Comparison of ENCODE assay signal across 8 cellular contexts in genomic region chr15:76931397-76932089, GRCh38. TPM values are rescaled to one million over a fixed set of nuclear protein-coding genes. Genes with fewer than 3 reads are reported as not detected.
A peak's percentile ranks its signal among the peaks of the same experiment; 100 is the strongest.
DNase-seq lines count a peak whose midpoint lies in the region; ATAC-seq and TF ChIP-seq lines count a peak whose summit lies in the region.

RCN2 (plus strand) TSS chr15:76931749; CDS start chr15:76931842, 93 bp downstream.

- POLR2A ChIA-PET in T-cell (lab: Charles Lee), result interaction anchor here in 1 of 2 donors (0.6 to 1.7 kb wide), 3 partner anchors 27 to 556 kb away, joined by 3 to 5 read pairs (median 4); no protein-coding TSS in a partner anchor

- TF ChIP-seq CTCF in GM13977 (IDR thresholded peaks at IDR 0.05; ENCODE audit: extremely low read depth, insufficient read depth, missing control alignments), result no peak
- TF ChIP-seq CTCF in tibial nerve (IDR thresholded peaks at IDR 0.05), result peak in 2 of 5 experiments; percentile 36 to 55

- intact Hi-C loops in cardiac septum (cut with DNase I), result loop anchor here (1.0 kb wide), 1 partner anchor 26 kb away; the partner anchor contains the start of gene SCAPER

- peak within 1 kb of the TSS; percentile 73 for H3K23ac ChIP-seq in trophoblast cell (ENCODE audit: low read length)

- peaks cover 6 to 10% of the 10 kb centered on the region in 2 experiments for H3K36me3 ChIP-seq in trophoblast cell (ENCODE audit: control insufficient read depth in 1 of 2, insufficient read depth in 2 of 2, low read length in 2 of 2)
- H3K36me3 ChIP-seq in tibial nerve, result peaks cover 0 to 21% (median 0%) of the 10 kb centered on the region in 3 donors

- no peak within 1 kb of the TSS for H2BK12ac ChIP-seq in trophoblast cell (ENCODE audit: low read length)

- no peaks in the 10 kb centered on the region for H3K27me3 Mint-ChIP-seq in T-cell

- ATAC-seq in HG02870 (IDR thresholded peaks at IDR 0.05; ENCODE audit: unreplicated experiment) (peak; percentile 95), T-cell (replicated peaks in 1 of 4) (peak; percentile 98 to 99 (median 98))

- H4K12ac ChIP-seq in trophoblast cell (ENCODE audit: low read depth, low read length), result peak within 1 kb of the TSS; percentile 95

- peaks cover 5% of the 10 kb centered on the region for H3K79me1 ChIP-seq in trophoblast cell (ENCODE audit: low read length)

- no peak within 1 kb of the TSS for H2AK5ac ChIP-seq in trophoblast cell (ENCODE audit: low read length)

- peak within 1 kb of the TSS; percentile 88 for H4K8ac ChIP-seq in trophoblast cell (ENCODE audit: low read depth, low read length)

- WGBS in adipose tissue, 3 donors, result 0 to 1% (median 1%) methylated on average over 73 to 90 of the region's 90 CpGs
- no CpG with 5 or more reads among the region's 90 CpGs for WGBS in trophoblast cell (ENCODE audit: extremely low coverage, insufficient coverage, insufficient read length)
- 1 to 2% methylated on average over 19 to 45 of the region's 90 CpGs for WGBS in tibial nerve, 2 donors

- H3K9me3 ChIP-seq in trophoblast cell (ENCODE audit: insufficient read depth, low read depth, low read length), result no peaks in the 10 kb centered on the region
- no peaks in the 10 kb centered on the region for H3K9me3 ChIP-seq in tibial nerve

- peak within 1 kb of the TSS; percentile 98 for H3K4me2 ChIP-seq in trophoblast cell (ENCODE audit: low read length)

- peak within 1 kb of the TSS; percentile 61 for H2AFZ ChIP-seq in trophoblast cell (ENCODE audit: insufficient read depth, low read length, poor library complexity)

- peak within 1 kb of the TSS; percentile 41 for H4K91ac ChIP-seq in trophoblast cell (ENCODE audit: low read depth, low read length)

- peaks cover 6% of the 10 kb centered on the region for H3K79me2 ChIP-seq in trophoblast cell (ENCODE audit: control insufficient read depth, insufficient read depth, low read length, poor library complexity)

- no peak within 1 kb of the TSS for H3K27ac ChIP-seq in adipose tissue (ENCODE audit: low read depth, low read length)
- H3K27ac ChIP-seq in trophoblast cell (ENCODE audit: low read depth, low read length), result peak within 1 kb of the TSS; percentile 39
- peak within 1 kb of the TSS; percentile 51 to 95 (median 92) for H3K27ac ChIP-seq in tibial nerve

- H3K4ac ChIP-seq in trophoblast cell (ENCODE audit: low read depth, low read length), result peak within 1 kb of the TSS; percentile 24

- no peak within 1 kb of the TSS for H2BK120ac ChIP-seq in trophoblast cell (ENCODE audit: insufficient read depth, low read length, poor library complexity)

- in situ Hi-C loops in GM13977 (cut with MboI; ENCODE audit: low pct_unique_long_range_greater_than_20kb, low sequenced_read_pairs, unreplicated experiment), result no loop called here

- H3K4me1 ChIP-seq in trophoblast cell (ENCODE audit: control insufficient read depth in 1 of 2, insufficient read depth in 2 of 2, low read length in 2 of 2) (no peaks in the 10 kb centered on the region), tibial nerve (peaks cover 0 to 42% (median 10%) of the 10 kb centered on the region in 4 donors)

- H3K18ac ChIP-seq in trophoblast cell (ENCODE audit: low read length), result peak within 1 kb of the TSS; percentile 41

- peak within 1 kb of the TSS; percentile 98 for H3K9ac ChIP-seq in trophoblast cell (ENCODE audit: low read length)

- TF ChIP-seq POLR2A in tibial nerve (IDR thresholded peaks at IDR 0.05), result peak; percentile 81 to 95

- peaks cover 18% of the 10 kb centered on the region for H3K36me3 Mint-ChIP-seq in T-cell

- peak within 1 kb of the TSS; percentile 84 to 94 for H3K27ac Mint-ChIP-seq in T-cell

- H3K4me1 Mint-ChIP-seq in T-cell, result peaks cover 37 to 39% (median 38%) of the 10 kb centered on the region in 3 donors

- peak; percentile 95 for DNase-seq in GM13977 (ENCODE audit: low spot score)
- peak; percentile 92 for DNase-seq in NCI-H146 (lab: John Stamatoyannopoulos, UW)
- DNase-seq in T-cell, result peak; percentile 80 to 94 (median 88)
- peak; percentile 98 for DNase-seq in cardiac septum (ENCODE audit: low spot score)
- peak; percentile 96 for DNase-seq in trophoblast cell
- peak; percentile 86 to 87 for DNase-seq in tibial nerve (ENCODE audit: low spot score in 2 of 2)

- no peaks in the 10 kb centered on the region for H3K27me3 ChIP-seq in trophoblast cell (ENCODE audit: insufficient read depth, low read length)
- H3K27me3 ChIP-seq in tibial nerve, result no peaks in the 10 kb centered on the region

- CTCF ChIA-PET in T-cell (lab: Charles Lee), result no interaction called here

- H3K4me3 Mint-ChIP-seq in T-cell, result peak within 1 kb of the TSS; percentile 85 to 89 (median 87)

- peak within 1 kb of the TSS; percentile 41 for H3K14ac ChIP-seq in trophoblast cell (ENCODE audit: low read length)

- no peaks in the 10 kb centered on the region for H3K9me3 Mint-ChIP-seq in T-cell

- H3K4me3 ChIP-seq in trophoblast cell (ENCODE audit: low read depth, low read length), result peak within 1 kb of the TSS; percentile 100
- H3K4me3 ChIP-seq in tibial nerve, result peak within 1 kb of the TSS; percentile 58 to 94 (median 68)

- peak within 1 kb of the TSS; percentile 3 for H2BK5ac ChIP-seq in trophoblast cell (ENCODE audit: low read depth, low read length, poor library complexity)

- peak in 1 of 2 donors; percentile 87 for TF ChIP-seq EP300 in tibial nerve (IDR thresholded peaks at IDR 0.05)

RNA-seq across cellular contexts. Expression of gene RCN2, which starts in this region (rescaled TPM):
- total RNA-seq in T-cell (10 to 100 TPM; 20.5 to 26.7 (median 23.7) TPM), cardiac septum (30.3 TPM), tibial nerve (10 to 100 TPM; 29.7 to 59.7 (median 43.8) TPM)
- 10 to 100 TPM; 12.9 to 27.6 (median 21.6) TPM for polyA plus RNA-seq in adipose tissue
- polyA plus RNA-seq in trophoblast cell (2013), result 98.8 and 106 TPM in 2 replicates
